ENCODE assay signal across 12 cellular contexts in the genomic region with DNA sequence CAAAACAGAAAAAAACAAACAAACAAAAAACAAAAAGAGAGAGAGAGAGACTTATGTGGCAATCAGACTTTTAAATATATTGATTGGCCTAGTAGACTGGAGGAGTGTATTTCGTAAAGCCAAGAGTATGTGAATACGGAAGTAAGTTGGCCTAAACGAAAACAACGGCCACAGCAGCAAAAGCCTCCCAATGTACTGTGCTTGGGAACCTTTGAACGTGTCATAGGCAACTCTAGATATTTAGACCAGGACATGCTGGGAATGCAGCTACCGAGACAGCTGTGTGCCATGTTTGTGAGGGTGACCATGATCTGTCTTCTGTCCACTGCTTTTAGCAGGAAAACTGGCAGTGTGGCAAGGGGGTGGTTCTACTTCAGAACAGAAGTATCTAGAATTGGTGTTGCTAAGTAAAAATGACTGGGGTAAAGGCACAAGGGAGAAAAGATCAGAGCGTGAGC. TPM values are rescaled to one million over a fixed set of nuclear protein-coding genes. Genes with fewer than 3 reads are reported as not detected.
A peak's percentile ranks its signal among the peaks of the same experiment; 100 is the strongest.
DNase-seq lines count a peak whose midpoint lies in the region; ATAC-seq and TF ChIP-seq lines count a peak whose summit lies in the region.
"Had no signal": no experiment of that assay in that cellular context is flagged by ENCODE, and none has a peak within 500 bp of the region (broad histone marks: within the 10 kb centered on the region; RNA-seq: fewer than 3 reads in every experiment).

No MANE protein-coding gene starts in this region.

- peaks cover 27% of the 10 kb centered on the region for H3K4me1 Mint-ChIP-seq in activated CD8-positive, alpha-beta memory T cell treated with anti-CD3 and anti-CD28 coated beads, Interleukin-2, amount 10 ng/mL, durations not matched to agents 7 days and 5 days
- H3K4me1 Mint-ChIP-seq in effector memory CD8-positive, alpha-beta T cell (ENCODE audit: low read depth in 2 of 2), result peaks cover 41 to 48% of the 10 kb centered on the region in 2 donors

- peak overlapping the region; percentile 69 to 85 (median 78) for H3K27ac ChIP-seq in transverse colon

- H3K4me3 Mint-ChIP-seq in activated CD8-positive, alpha-beta memory T cell treated with anti-CD3 and anti-CD28 coated beads, Interleukin-2, amount 10 ng/mL, durations not matched to agents 7 days and 5 days, result no peak overlapping the region
- peak overlapping the region; percentile 47 to 79 for H3K4me3 Mint-ChIP-seq in effector memory CD8-positive, alpha-beta T cell

- intact Hi-C loops in mucosa of descending colon (cut with DNase I, micrococcal nuclease) (no loop called here), transverse colon (cut with DNase I; ENCODE audit: low total_unique reads) (no loop called here)

- CTCF ChIA-PET in activated CD8-positive, alpha-beta memory T cell treated with anti-CD3 and anti-CD28 coated beads, Interleukin-2, amount 10 ng/mL, durations not matched to agents 7 days and 5 days (lab: Charles Lee), result interaction anchor here (1.6 kb wide), 1 partner anchor 9 kb away, joined by 4 read pairs; no protein-coding TSS in a partner anchor

- H3K9me3 ChIP-seq in mucosa of descending colon (no peaks in the 10 kb centered on the region), transverse colon (no peaks in the 10 kb centered on the region)

- H3K4me1 ChIP-seq in mucosa of descending colon (ENCODE audit: low read depth) (no peaks in the 10 kb centered on the region), transverse colon (peaks cover 0 to 18% (median 0%) of the 10 kb centered on the region in 4 donors)

- DNase-seq in activated CD8-positive, alpha-beta memory T cell treated with anti-CD3 and anti-CD28 coated beads, Interleukin-2, amount 10 ng/mL, durations not matched to agents 7 days and 5 days, result no peak
- no peak for DNase-seq in activated CD8-positive, alpha-beta memory T cell treated with anti-CD3 and anti-CD28 coated beads, Interleukin-2, amount 50 U/mL, for 48 hours
- no peak for DNase-seq in effector memory CD8-positive, alpha-beta T cell
- DNase-seq in mucosa of descending colon, result no peak
- DNase-seq in transverse colon, result no peak
- no peak for DNase-seq in dermis blood vessel endothelial cell
- DNase-seq in amniotic stem cell (lab: John Stamatoyannopoulos, UW), result no peak
- DNase-seq: ACHN; activated CD4-positive, alpha-beta T cell treated with anti-CD3 and anti-CD28 coated beads, Interleukin-2, amount 50 U/mL, for 4 hours; Kasumi-1; trophoblast cell had no signal

- H3K27me3 Mint-ChIP-seq in activated CD8-positive, alpha-beta memory T cell treated with anti-CD3 and anti-CD28 coated beads, Interleukin-2, amount 10 ng/mL, durations not matched to agents 7 days and 5 days, result peaks cover 17% of the 10 kb centered on the region
- H3K27me3 Mint-ChIP-seq in effector memory CD8-positive, alpha-beta T cell, result peaks cover 0 to 5% of the 10 kb centered on the region in 2 donors

- TF ChIP-seq CTCF in mucosa of descending colon (IDR thresholded peaks at IDR 0.05) (no peak), transverse colon (IDR thresholded peaks at IDR 0.05) (no peak)

- H3K4me3 ChIP-seq in mucosa of descending colon, result no peak overlapping the region
- H3K4me3 ChIP-seq in transverse colon, result no peak overlapping the region

- peak; percentile 33 for TF ChIP-seq POLR2A in transverse colon (IDR thresholded peaks at IDR 0.05)

- peaks cover 62% of the 10 kb centered on the region for H3K27me3 ChIP-seq in transverse colon

- TF ChIP-seq EP300 in transverse colon (IDR thresholded peaks at IDR 0.05; ENCODE audit: low read depth), result no peak

- H3K9me3 Mint-ChIP-seq in activated CD8-positive, alpha-beta memory T cell treated with anti-CD3 and anti-CD28 coated beads, Interleukin-2, amount 10 ng/mL, durations not matched to agents 7 days and 5 days (ENCODE audit: low read depth), result no peaks in the 10 kb centered on the region
- no peaks in the 10 kb centered on the region for H3K9me3 Mint-ChIP-seq in effector memory CD8-positive, alpha-beta T cell

- in situ Hi-C loops in transverse colon (cut with MboI; ENCODE audit: low pct_ligation_motif_present in 1 of 4, low pct_unique_long_range_greater_than_20kb in 1 of 4, low sequenced_read_pairs in 3 of 4), result no loop called here

- 60 to 62% methylated on average over 6 to 7 of the region's 7 CpGs for WGBS in transverse colon (ENCODE audit: low coverage in 1 of 2), 2 donors

- H3K36me3 ChIP-seq in mucosa of descending colon (ENCODE audit: low read depth) (no peaks in the 10 kb centered on the region), transverse colon (no peaks in the 10 kb centered on the region)

- peaks cover 25% of the 10 kb centered on the region for H3K36me3 Mint-ChIP-seq in activated CD8-positive, alpha-beta memory T cell treated with anti-CD3 and anti-CD28 coated beads, Interleukin-2, amount 10 ng/mL, durations not matched to agents 7 days and 5 days
- H3K36me3 Mint-ChIP-seq in effector memory CD8-positive, alpha-beta T cell (ENCODE audit: insufficient read depth), result peaks cover 52% of the 10 kb centered on the region

- H3K27ac Mint-ChIP-seq in activated CD8-positive, alpha-beta memory T cell treated with anti-CD3 and anti-CD28 coated beads, Interleukin-2, amount 10 ng/mL, durations not matched to agents 7 days and 5 days, result peak overlapping the region; percentile 10
- peak overlapping the region; percentile 70 to 89 for H3K27ac Mint-ChIP-seq in effector memory CD8-positive, alpha-beta T cell

- no peak for ATAC-seq in activated CD8-positive, alpha-beta memory T cell treated with anti-CD3 and anti-CD28 coated beads, Interleukin-2, amount 10 ng/mL, durations not matched to agents 7 days and 5 days
- peak; percentile 50 for ATAC-seq in effector memory CD8-positive, alpha-beta T cell (replicated peaks)
- ATAC-seq in mucosa of descending colon, result peak; percentile 53
- no peak for ATAC-seq in GM19452 (IDR thresholded peaks at IDR 0.05; ENCODE audit: unreplicated experiment)

RNA-seq across cellular contexts. Expression of a gene that starts 7.4 kb away (rescaled TPM):
- 10 to 100 TPM; 30.1 to 32.6 TPM for total RNA-seq in activated CD8-positive, alpha-beta memory T cell treated with anti-CD3 and anti-CD28 coated beads, Interleukin-2, amount 10 ng/mL, durations not matched to agents 7 days and 5 days
- total RNA-seq in mucosa of descending colon (10 to 100 TPM; 17.7 to 48.1 (median 25.1) TPM), transverse colon (10 to 100 TPM in 3 of 4 donors, 1 to 10 TPM in 1; 8.4 to 25.2 (median 14.0) TPM), dermis blood vessel endothelial cell (30.3 and 43.7 TPM in 2 replicates)

Comparison
In these comparisons a context has a peak if more than half of its experiments do, and no peak if none do; other contexts are left out.
1. ATAC-seq: peak in effector memory CD8-positive, alpha-beta T cell (single experiment) and mucosa of descending colon (single experiment); none in activated CD8-positive, alpha-beta memory T cell treated with anti-CD3 and anti-CD28 coated beads, Interleukin-2, amount 10 ng/mL, durations not matched to agents 7 days and 5 days (single experiment) and GM19452 (single experiment).